Comparison of ENCODE assay signal across 2 cellular contexts in genomic region chr5:159768243-159768642, GRCh38.
TF ChIP-seq lines count a peak whose summit lies in the region.

No MANE protein-coding gene starts in this region.

TF ChIP-seq in SK-N-SH, 30 proteins besides CTCF, POLR2A, EP300 and RAD21 (continued from another document):
- TF ChIP-seq REST (IDR thresholded peaks at IDR 0.05; ENCODE audit: low read depth, low read length): no peak
- TF ChIP-seq MXI1 (IDR thresholded peaks at IDR 0.05; ENCODE audit: low read depth, low read length): no peak
- no peak for TF ChIP-seq ZBTB33 (IDR thresholded peaks at IDR 0.05; ENCODE audit: borderline replicate concordance, low read depth)
- TF ChIP-seq, protein P1, sequence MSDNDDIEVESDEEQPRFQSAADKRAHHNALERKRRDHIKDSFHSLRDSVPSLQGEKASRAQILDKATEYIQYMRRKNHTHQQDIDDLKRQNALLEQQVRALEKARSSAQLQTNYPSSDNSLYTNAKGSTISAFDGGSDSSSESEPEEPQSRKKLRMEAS (IDR thresholded peaks at IDR 0.05; ENCODE audit: low read depth): no peak
- no peak for TF ChIP-seq FOXM1 (IDR thresholded peaks at IDR 0.05; ENCODE audit: low read depth)

TF ChIP-seq in SK-N-SH treated with all-trans-retinoic acid at 6 μM for 48 hours, 23 proteins besides CTCF, POLR2A, EP300 and RAD21 (continued from another document):
- TF ChIP-seq ZNF565 (CRISPR knock-in tag; conservative IDR thresholded peaks at IDR 0.05; ENCODE audit: low read depth): no peak
- no peak for TF ChIP-seq RARB (CRISPR knock-in tag; IDR thresholded peaks at IDR 0.05)
- TF ChIP-seq ZNF8 (CRISPR knock-in tag; IDR thresholded peaks at IDR 0.05): no peak
- TF ChIP-seq BACH2 (CRISPR knock-in tag; IDR thresholded peaks at IDR 0.05; ENCODE audit: borderline replicate concordance): no peak
- TF ChIP-seq ZNF70 (CRISPR knock-in tag; IDR thresholded peaks at IDR 0.05): no peak
